In the genomic region with DNA sequence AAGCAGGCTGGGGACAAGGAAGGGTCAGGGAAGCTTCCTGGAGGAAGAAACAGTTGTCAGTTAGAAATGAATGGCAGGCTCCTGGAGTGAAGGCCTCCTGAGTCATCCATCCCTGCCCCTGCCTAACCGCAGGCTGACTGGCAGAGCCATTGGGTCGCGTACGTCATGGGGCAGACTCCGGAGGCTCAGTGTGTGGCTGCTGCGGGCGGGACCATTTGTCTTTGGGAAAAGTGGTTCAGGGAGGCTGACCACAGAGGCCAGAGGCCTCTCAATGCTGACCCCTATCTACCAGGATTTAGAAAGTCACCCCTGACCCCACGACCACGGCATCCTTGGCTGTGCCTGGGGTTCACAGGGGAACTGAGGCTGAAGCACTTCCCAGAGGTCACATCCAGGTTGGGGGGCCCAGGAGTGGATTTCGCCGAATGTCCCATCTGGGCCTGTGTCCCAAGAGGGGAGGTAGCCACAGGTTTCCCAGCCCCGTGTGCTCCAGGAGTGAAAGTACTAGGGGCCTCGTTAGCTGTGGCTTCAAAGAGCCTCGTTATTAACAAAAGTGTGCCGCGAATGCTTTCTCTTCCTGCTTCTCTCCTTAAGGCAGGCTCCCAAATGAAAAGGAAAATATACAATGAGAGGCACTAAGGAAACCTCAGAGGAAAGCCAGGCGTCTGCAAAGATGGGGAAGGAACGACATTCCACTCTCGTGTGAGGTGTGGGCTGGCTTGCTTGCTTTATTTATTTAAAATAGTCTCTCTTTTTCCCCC, we compare ENCODE assay signal across 10 cellular contexts. TPM values are rescaled to one million over a fixed set of nuclear protein-coding genes. Genes with fewer than 3 reads are reported as not detected.
DNase-seq lines count a peak whose midpoint lies in the region; ATAC-seq and TF ChIP-seq lines count a peak whose summit lies in the region.
"Had no signal": no experiment of that assay in that cellular context is flagged by ENCODE, and none has a peak within 500 bp of the region (broad histone marks: within the 10 kb centered on the region; RNA-seq: fewer than 3 reads in every experiment).

No MANE protein-coding gene starts in this region.

- H3K36me3 ChIP-seq in fibroblast of lung (ENCODE audit: control insufficient read depth, insufficient read depth, low read length), result no peaks in the 10 kb centered on the region
- no peaks in the 10 kb centered on the region for H3K36me3 ChIP-seq in skeletal muscle satellite cell (ENCODE audit: insufficient read depth, low read length)
- H3K36me3 ChIP-seq in body of pancreas (replicated peaks in 1 of 2; ENCODE audit: insufficient read depth in 1 of 2, low read depth in 2 of 2), result no peaks in the 10 kb centered on the region

- peak; percentile 11 for DNase-seq in GOT3 (lab: John Stamatoyannopoulos, UW)
- DNase-seq in RPMI7951 (ENCODE audit: low read depth), result peak; percentile 91
- DNase-seq in fibroblast of lung (ENCODE audit: low read depth in 2 of 2), result peak; percentile 84
- DNase-seq in activated effector memory CD4-positive, alpha-beta T cell treated with anti-CD3 and anti-CD28 coated beads, Interleukin-2, amount 50 U/mL, for 16 hours, result no peak
- no peak for DNase-seq in body of pancreas
- DNase-seq in DMS114 treated with DMSO at 0.1 percent for 48 hours (lab: John Stamatoyannopoulos, UW; ENCODE audit: unreplicated experiment), result no peak
- DNase-seq: activated naive CD8-positive, alpha-beta T cell treated with anti-CD3 and anti-CD28 coated beads, Interleukin-2, amount 10 ng/mL, durations not matched to agents 7 days and 5 days; NCI-H1930 had no signal

- H3K4me3 ChIP-seq in fibroblast of lung (replicated peaks in 1 of 4; ENCODE audit: control extremely low read depth in 1 of 4, insufficient read depth in 1 of 4, low read depth in 3 of 4, low read length in 4 of 4) (no peak overlapping the region), skeletal muscle satellite cell (ENCODE audit: low read length) (peak overlapping the region; percentile 27), body of pancreas (no peak overlapping the region)

- no peaks in the 10 kb centered on the region for H3K79me2 ChIP-seq in fibroblast of lung (ENCODE audit: control insufficient read depth, insufficient read depth, low read length)

- H3K9me3 ChIP-seq in fibroblast of lung (ENCODE audit: control insufficient read depth, insufficient read depth, low read depth, low read length) (no peaks in the 10 kb centered on the region), skeletal muscle satellite cell (replicated peaks; ENCODE audit: low read length) (no peaks in the 10 kb centered on the region), body of pancreas (no peaks in the 10 kb centered on the region)

- TF ChIP-seq CTCF in fibroblast of lung (conservative IDR thresholded peaks at IDR 0.05 in 1 of 2, IDR thresholded peaks at IDR 0.05 in 1 of 2; ENCODE audit: low read depth in 1 of 2, low read length in 2 of 2) (peak in 1 of 2 donors; percentile 2), body of pancreas (IDR thresholded peaks at IDR 0.05) (no peak)

- WGBS in body of pancreas, 2 donors, result 69 to 84% methylated on average over 12 to 19 of the region's 19 CpGs

- H3K9ac ChIP-seq in fibroblast of lung (ENCODE audit: insufficient read depth, low read length) (no peak overlapping the region), skeletal muscle satellite cell (ENCODE audit: low read depth, low read length) (no peak overlapping the region)

- H3K4me1 ChIP-seq in fibroblast of lung (ENCODE audit: control insufficient read depth, extremely low read depth, insufficient read depth, low read length) (no peaks in the 10 kb centered on the region), skeletal muscle satellite cell (ENCODE audit: control insufficient read depth, insufficient read depth, low read length) (peaks cover 15% of the 10 kb centered on the region), body of pancreas (peaks cover 26% of the 10 kb centered on the region)

- H4K20me1 ChIP-seq in fibroblast of lung (ENCODE audit: control insufficient read depth, extremely low read depth, insufficient read depth, low read length), result no peaks in the 10 kb centered on the region

- H3K4me2 ChIP-seq in fibroblast of lung (ENCODE audit: extremely low read depth, insufficient read depth, low read length), result no peak overlapping the region
- no peak overlapping the region for H3K4me2 ChIP-seq in skeletal muscle satellite cell (ENCODE audit: low read length)

- ATAC-seq in body of pancreas (no peak), HG03097 (IDR thresholded peaks at IDR 0.05; ENCODE audit: low FRiP score, unreplicated experiment) (no peak)

- intact Hi-C loops in body of pancreas (cut with DNase I), result no loop called here

- no peak overlapping the region for H3K27ac ChIP-seq in fibroblast of lung (ENCODE audit: insufficient read depth, low read length)
- no peak overlapping the region for H3K27ac ChIP-seq in body of pancreas

- H2AFZ ChIP-seq in fibroblast of lung (ENCODE audit: low read length), result no peak overlapping the region

- H3K27me3 ChIP-seq in fibroblast of lung (ENCODE audit: control insufficient read depth, insufficient read depth, low read length) (peaks cover 2% of the 10 kb centered on the region), skeletal muscle satellite cell (ENCODE audit: control insufficient read depth, insufficient read depth, low read length) (peaks cover 17% of the 10 kb centered on the region), body of pancreas (no peaks in the 10 kb centered on the region)

- no peak for TF ChIP-seq POLR2A in body of pancreas (IDR thresholded peaks at IDR 0.05)

RNA-seq across cellular contexts. Expression of a gene that starts 58.9 kb away (rescaled TPM):
- under 0.01 TPM in 2 replicates for total RNA-seq in RPMI7951 (2014; rRNA removed; shearing (Covaris generic))
- total RNA-seq in fibroblast of lung, result 0.17 and 0.26 TPM in 2 replicates
- polyA plus RNA-seq in fibroblast of lung, result 0.01 and 0.02 TPM in 2 replicates
- polyA plus RNA-seq in fibroblast of lung (2012), result 0.09 and 0.10 TPM in 2 replicates
- 0.20 TPM in 1 of 2 replicates, not detected in the other for polyA minus RNA-seq in fibroblast of lung (ENCODE audit: low replicate concordance)
- 0.22 TPM in 1 of 2 replicates, not detected in the other for total RNA-seq in skeletal muscle satellite cell (2012; rRNA removed)
- total RNA-seq in body of pancreas, result under 1 TPM in 1 of 2 donors, not detected in 1; 0.26 TPM
- total RNA-seq: activated naive CD8-positive, alpha-beta T cell treated with anti-CD3 and anti-CD28 coated beads, Interleukin-2, amount 10 ng/mL, durations not matched to agents 7 days and 5 days had no signal

Comparison
In these comparisons a context has a peak if more than half of its experiments do, and no peak if none do; other contexts are left out.
1. DNase-seq: peak in GOT3 (single experiment), RPMI7951 (single experiment) and fibroblast of lung (2 of 2); none in activated effector memory CD4-positive, alpha-beta T cell treated with anti-CD3 and anti-CD28 coated beads, Interleukin-2, amount 50 U/mL, for 16 hours (single experiment), body of pancreas (0 of 4) and DMS114 treated with DMSO at 0.1 percent for 48 hours (single experiment).